Comparison of ENCODE assay signal across 19 cellular contexts in the genomic region with DNA sequence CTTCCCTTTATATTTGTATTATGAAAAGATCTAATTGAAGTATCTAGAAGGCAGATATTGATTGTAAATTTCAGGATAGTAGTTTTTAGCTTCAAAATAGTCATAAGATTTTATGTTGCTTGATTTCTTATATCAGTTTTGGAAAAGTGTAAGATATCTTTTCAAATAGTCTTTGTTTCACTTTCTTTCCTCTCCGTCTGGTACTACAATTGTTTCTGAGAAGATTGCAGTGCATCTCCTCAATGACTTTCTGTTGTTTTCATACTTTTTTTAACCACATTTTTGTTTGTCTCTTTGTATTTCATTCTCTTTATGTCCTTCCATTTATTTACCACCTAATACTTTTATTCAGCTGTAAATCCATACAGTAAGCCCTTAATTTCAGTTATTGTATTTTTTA.
DNase-seq lines count a peak whose midpoint lies in the region; ATAC-seq, FAIRE-seq and TF ChIP-seq lines count a peak whose summit lies in the region.
"Had no signal": no experiment of that assay in that cellular context is flagged by ENCODE, and none has a peak within 500 bp of the region (broad histone marks: within the 10 kb centered on the region; RNA-seq: fewer than 3 reads in every experiment).

No MANE protein-coding gene starts in this region.

- H3K9ac ChIP-seq in kidney (ENCODE audit: low read length in 2 of 2): no peak overlapping the region

- peaks cover 2% of the 10 kb centered on the region for H3K36me3 Mint-ChIP-seq in activated CD8-positive, alpha-beta memory T cell treated with anti-CD3 and anti-CD28 coated beads, Interleukin-2, amount 10 ng/mL, durations not matched to agents 7 days and 5 days
- H3K36me3 Mint-ChIP-seq in T-helper 1 cell treated with Interleukin-12 subunit alpha and Interleukin-12 subunit beta and Interleukin-4 antibody, amounts not matched to agents 30 μg/mL and 1 μg/mL, for 36 hours (ENCODE audit: low read depth): no peaks in the 10 kb centered on the region
- no peaks in the 10 kb centered on the region for H3K36me3 Mint-ChIP-seq in naive thymus-derived CD4-positive, alpha-beta T cell

- peaks cover 12% of the 10 kb centered on the region for H3K4me1 Mint-ChIP-seq in activated CD8-positive, alpha-beta memory T cell treated with anti-CD3 and anti-CD28 coated beads, Interleukin-2, amount 10 ng/mL, durations not matched to agents 7 days and 5 days
- H3K4me1 Mint-ChIP-seq in T-helper 1 cell treated with Interleukin-12 subunit alpha and Interleukin-12 subunit beta and Interleukin-4 antibody, amounts not matched to agents 30 μg/mL and 1 μg/mL, for 36 hours (ENCODE audit: low read depth): no peaks in the 10 kb centered on the region
- H3K4me1 Mint-ChIP-seq in naive thymus-derived CD4-positive, alpha-beta T cell: peaks cover 2 to 22% (median 17%) of the 10 kb centered on the region in 7 donors

- H3K4me3 Mint-ChIP-seq in activated CD8-positive, alpha-beta memory T cell treated with anti-CD3 and anti-CD28 coated beads, Interleukin-2, amount 10 ng/mL, durations not matched to agents 7 days and 5 days: peak overlapping the region; percentile 81
- peak overlapping the region; percentile 55 for H3K4me3 Mint-ChIP-seq in T-helper 1 cell treated with Interleukin-12 subunit alpha and Interleukin-12 subunit beta and Interleukin-4 antibody, amounts not matched to agents 30 μg/mL and 1 μg/mL, for 36 hours
- H3K4me3 Mint-ChIP-seq in naive thymus-derived CD4-positive, alpha-beta T cell: peak overlapping the region in 9 of 10 donors; percentile 68 to 89 (median 77)

- no peaks in the 10 kb centered on the region for H3K27me3 Mint-ChIP-seq in activated CD8-positive, alpha-beta memory T cell treated with anti-CD3 and anti-CD28 coated beads, Interleukin-2, amount 10 ng/mL, durations not matched to agents 7 days and 5 days
- H3K27me3 Mint-ChIP-seq in T-helper 1 cell treated with Interleukin-12 subunit alpha and Interleukin-12 subunit beta and Interleukin-4 antibody, amounts not matched to agents 30 μg/mL and 1 μg/mL, for 36 hours (ENCODE audit: low read depth): no peaks in the 10 kb centered on the region
- no peaks in the 10 kb centered on the region for H3K27me3 Mint-ChIP-seq in naive thymus-derived CD4-positive, alpha-beta T cell

- H3K36me3 ChIP-seq in naive thymus-derived CD4-positive, alpha-beta T cell (ENCODE audit: control insufficient read depth in 2 of 3, insufficient read depth in 3 of 3, low read length in 3 of 3): no peaks in the 10 kb centered on the region
- no peaks in the 10 kb centered on the region for H3K36me3 ChIP-seq in kidney (ENCODE audit: control insufficient read depth in 1 of 2, insufficient read depth in 2 of 2, low read length in 2 of 2)
- H3K36me3 ChIP-seq: prostate gland, spleen, uterus had no signal

- H3K9me3 ChIP-seq in naive thymus-derived CD4-positive, alpha-beta T cell (ENCODE audit: control insufficient read depth in 2 of 3, low read length in 3 of 3): no peaks in the 10 kb centered on the region
- no peaks in the 10 kb centered on the region for H3K9me3 ChIP-seq in kidney (ENCODE audit: control insufficient read depth in 1 of 2, low read length in 2 of 2)
- H3K9me3 ChIP-seq: prostate gland, spleen, uterus had no signal

- H3K9me3 Mint-ChIP-seq in activated CD8-positive, alpha-beta memory T cell treated with anti-CD3 and anti-CD28 coated beads, Interleukin-2, amount 10 ng/mL, durations not matched to agents 7 days and 5 days (ENCODE audit: low read depth): no peaks in the 10 kb centered on the region
- H3K9me3 Mint-ChIP-seq in T-helper 1 cell treated with Interleukin-12 subunit alpha and Interleukin-12 subunit beta and Interleukin-4 antibody, amounts not matched to agents 30 μg/mL and 1 μg/mL, for 36 hours: no peaks in the 10 kb centered on the region
- no peaks in the 10 kb centered on the region for H3K9me3 Mint-ChIP-seq in naive thymus-derived CD4-positive, alpha-beta T cell

- intact Hi-C loops in naive thymus-derived CD4-positive, alpha-beta T cell (cut with micrococcal nuclease): loop anchor here (2.0 to 5.0 kb wide), 2 partner anchors 144 to 739 kb away; no protein-coding TSS in a partner anchor
- intact Hi-C loops in kidney (cut with DNase I): no loop called here

- H3K27ac Mint-ChIP-seq in activated CD8-positive, alpha-beta memory T cell treated with anti-CD3 and anti-CD28 coated beads, Interleukin-2, amount 10 ng/mL, durations not matched to agents 7 days and 5 days: peak overlapping the region; percentile 87
- H3K27ac Mint-ChIP-seq in T-helper 1 cell treated with Interleukin-12 subunit alpha and Interleukin-12 subunit beta and Interleukin-4 antibody, amounts not matched to agents 30 μg/mL and 1 μg/mL, for 36 hours: peak overlapping the region; percentile 37
- H3K27ac Mint-ChIP-seq in naive thymus-derived CD4-positive, alpha-beta T cell: peak overlapping the region in 8 of 9 donors; percentile 5 to 89 (median 63)

- no peak for TF ChIP-seq POLR2A in H54 (IDR thresholded peaks at IDR 0.05; ENCODE audit: low read depth, low read length)

- CTCF ChIA-PET in activated CD8-positive, alpha-beta memory T cell treated with anti-CD3 and anti-CD28 coated beads, Interleukin-2, amount 10 ng/mL, durations not matched to agents 7 days and 5 days (lab: Charles Lee): no interaction called here
- CTCF ChIA-PET in naive thymus-derived CD4-positive, alpha-beta T cell (lab: Charles Lee): no interaction called here

- peak; percentile 27 for ATAC-seq in activated CD8-positive, alpha-beta memory T cell treated with anti-CD3 and anti-CD28 coated beads, Interleukin-2, amount 10 ng/mL, durations not matched to agents 7 days and 5 days
- no peak for ATAC-seq in naive thymus-derived CD4-positive, alpha-beta T cell
- ATAC-seq: Right ventricle myocardium inferior had no signal

- peak overlapping the region; percentile 30 for H3K4me3 ChIP-seq in naive thymus-derived CD4-positive, alpha-beta T cell (ENCODE audit: low read length)
- no peak overlapping the region for H3K4me3 ChIP-seq in kidney (ENCODE audit: low read length in 2 of 2)
- H3K4me3 ChIP-seq: prostate gland, spleen, uterus had no signal

- FAIRE-seq in H54 (lab: Jason Lieb, UNC): peak; percentile 48
- FAIRE-seq in kidney (lab: Jason Lieb, UNC): no peak
- FAIRE-seq: G401.6 had no signal

- DNase-seq in activated CD8-positive, alpha-beta memory T cell treated with anti-CD3 and anti-CD28 coated beads, Interleukin-2, amount 10 ng/mL, durations not matched to agents 7 days and 5 days: no peak
- no peak for DNase-seq in activated CD8-positive, alpha-beta memory T cell treated with anti-CD3 and anti-CD28 coated beads, Interleukin-2, amount 50 U/mL, for 48 hours
- no peak for DNase-seq in H54 (ENCODE audit: insufficient read length, low spot score)
- DNase-seq in naive thymus-derived CD4-positive, alpha-beta T cell: no peak
- DNase-seq in MV-4-11 (lab: John Stamatoyannopoulos, UW): no peak
- DNase-seq in kidney: no peak
- no peak for DNase-seq in amygdala (lab: John Stamatoyannopoulos, UW)
- DNase-seq: Calu3; effector CD4-positive, alpha-beta T cell; hippocampal formation; KG1; NCI-H1436; spleen; stimulated activated naive CD4-positive, alpha-beta T cell treated with Interleukin-2 at 50 U/mL for 16 hours; uterus had no signal

- H3K27ac ChIP-seq in naive thymus-derived CD4-positive, alpha-beta T cell (ENCODE audit: low read depth, low read length): no peak overlapping the region
- no peak overlapping the region for H3K27ac ChIP-seq in kidney (ENCODE audit: low read depth in 2 of 2, low read length in 2 of 2)
- H3K27ac ChIP-seq: prostate gland, spleen, uterus had no signal

- TF ChIP-seq CTCF in kidney (IDR thresholded peaks at IDR 0.05; ENCODE audit: borderline replicate concordance, extremely low read depth, insufficient read depth): no peak

- POLR2A ChIA-PET in naive thymus-derived CD4-positive, alpha-beta T cell (lab: Charles Lee): no interaction called here

- H3K27me3 ChIP-seq in naive thymus-derived CD4-positive, alpha-beta T cell (ENCODE audit: control insufficient read depth in 2 of 2, insufficient read depth in 2 of 2, low read length in 2 of 2): no peaks in the 10 kb centered on the region
- H3K27me3 ChIP-seq: spleen, uterus had no signal

- peaks cover 0 to 4% of the 10 kb centered on the region in 2 donors for H3K4me1 ChIP-seq in naive thymus-derived CD4-positive, alpha-beta T cell (ENCODE audit: control insufficient read depth in 2 of 2, insufficient read depth in 2 of 2, low read length in 2 of 2)
- H3K4me1 ChIP-seq in kidney (ENCODE audit: control insufficient read depth in 1 of 2, insufficient read depth in 1 of 2, low read depth in 1 of 2, low read length in 2 of 2): no peaks in the 10 kb centered on the region
- H3K4me1 ChIP-seq: prostate gland, spleen, uterus had no signal

Comparison
In these comparisons a context has a peak if more than half of its experiments do, and no peak if none do; other contexts are left out.
1. H3K27ac Mint-ChIP-seq: peak in every context shown above with its lines; median percentile 87 in activated CD8-positive, alpha-beta memory T cell treated with anti-CD3 and anti-CD28 coated beads, Interleukin-2, amount 10 ng/mL, durations not matched to agents 7 days and 5 days; 63 in naive thymus-derived CD4-positive, alpha-beta T cell; 37 in T-helper 1 cell treated with Interleukin-12 subunit alpha and Interleukin-12 subunit beta and Interleukin-4 antibody, amounts not matched to agents 30 μg/mL and 1 μg/mL, for 36 hours.